8 cellular contexts compared by ENCODE assay signal in the genomic region with DNA sequence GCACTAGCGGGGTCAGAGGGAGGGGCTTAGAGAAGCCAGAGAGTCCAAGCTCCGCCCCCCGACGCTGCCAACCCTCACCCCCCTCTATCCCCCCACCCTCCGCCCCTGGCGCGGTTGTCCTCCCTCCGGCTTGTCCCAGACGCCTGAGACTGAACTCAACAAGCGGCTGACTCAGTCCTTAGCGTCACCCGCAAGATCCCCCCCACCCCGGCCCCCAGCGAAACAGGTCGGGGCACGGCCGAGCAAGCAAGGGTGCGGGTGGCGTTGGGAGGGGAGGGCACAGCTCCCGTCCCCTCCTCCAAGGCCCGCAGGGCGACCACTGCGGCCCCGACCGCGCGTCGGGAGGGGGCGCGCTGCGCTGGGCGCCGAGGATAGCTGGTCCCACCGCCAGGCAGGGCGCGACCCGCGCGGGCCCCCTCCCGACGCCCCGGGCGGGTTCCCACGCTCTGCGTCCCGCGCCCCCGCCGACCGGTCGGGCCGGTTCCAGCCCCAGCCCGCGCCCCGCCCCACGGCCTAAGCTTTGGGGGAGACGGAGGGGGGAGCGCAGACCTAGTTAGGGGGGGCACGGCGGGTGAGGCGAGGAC. TPM values are rescaled to one million over a fixed set of nuclear protein-coding genes. Genes with fewer than 3 reads are reported as not detected.
A peak's percentile ranks its signal among the peaks of the same experiment; 100 is the strongest.
DNase-seq lines count a peak whose midpoint lies in the region; ATAC-seq and TF ChIP-seq lines count a peak whose summit lies in the region.

No MANE protein-coding gene starts in this region.

- DNase-seq in DND-41 (no peak), M059J (ENCODE audit: low read depth) (peak; percentile 62), kidney epithelial cell (ENCODE audit: low read depth) (peak; percentile 14), thyroid gland (peak; percentile 72 to 86)

- intact Hi-C loops in thyroid gland (cut with DNase I): no loop called here

- 0 out of 2 replicates have a peak overlapping the region, but pooled peaks have one; percentile 20 for H3K4me2 ChIP-seq in DND-41 (ENCODE audit: insufficient read depth, low read length)

- peaks cover 40% of the 10 kb centered on the region for H3K4me1 ChIP-seq in DND-41 (ENCODE audit: insufficient read depth, low read length)
- peaks cover 11 to 16% of the 10 kb centered on the region in 2 donors for H3K4me1 ChIP-seq in thyroid gland

- peaks cover 7% of the 10 kb centered on the region for H3K27me3 Mint-ChIP-seq in brain

- TF ChIP-seq POLR2A in thyroid gland (IDR thresholded peaks at IDR 0.05) (no peak), GM18505 (IDR thresholded peaks at IDR 0.05; ENCODE audit: borderline replicate concordance, extremely low read depth, insufficient read depth, insufficient read length) (no peak)

- H3K36me3 Mint-ChIP-seq in brain: peaks cover 15% of the 10 kb centered on the region

- ATAC-seq in DND-41 (ENCODE audit: insufficient read depth, low read depth) (no peak), GM21528 (IDR thresholded peaks at IDR 0.05; ENCODE audit: low FRiP score, unreplicated experiment) (no peak), GM18505 (IDR thresholded peaks at IDR 0.05; ENCODE audit: unreplicated experiment) (no peak), GM21619 (IDR thresholded peaks at IDR 0.05; ENCODE audit: unreplicated experiment) (no peak)

- H3K4me3 ChIP-seq in DND-41 (ENCODE audit: low read depth in 1 of 2, low read length in 2 of 2) (no peak overlapping the region), kidney epithelial cell (ENCODE audit: low read depth, low read length) (peak overlapping the region; percentile 24), thyroid gland (replicated peaks in 1 of 3) (peak overlapping the region in 2 of 3 donors; percentile 17 to 50)

- peaks cover 70% of the 10 kb centered on the region for H3K36me3 ChIP-seq in DND-41 (ENCODE audit: insufficient read depth, low read length)
- H3K36me3 ChIP-seq in kidney epithelial cell (ENCODE audit: control insufficient read depth, insufficient read depth, low read length): no peaks in the 10 kb centered on the region
- H3K36me3 ChIP-seq in thyroid gland: no peaks in the 10 kb centered on the region

- H3K4me1 Mint-ChIP-seq in brain: peaks cover 39% of the 10 kb centered on the region

- H3K27me3 ChIP-seq in DND-41 (ENCODE audit: insufficient read depth, low read length, poor library complexity) (no peaks in the 10 kb centered on the region), kidney epithelial cell (ENCODE audit: control insufficient read depth, insufficient read depth, low read length) (peaks cover 32% of the 10 kb centered on the region), thyroid gland (no peaks in the 10 kb centered on the region)

- H4K20me1 ChIP-seq in DND-41 (ENCODE audit: insufficient read depth, low read length): peaks cover 56% of the 10 kb centered on the region

- H3K27ac ChIP-seq in DND-41 (ENCODE audit: low read length): peak overlapping the region; percentile 27; the same call in 1 of the 2 replicates
- peak overlapping the region; percentile 55 to 71 (median 65) for H3K27ac ChIP-seq in thyroid gland

- no peak for TF ChIP-seq CTCF in DND-41 (IDR thresholded peaks at IDR 0.05; ENCODE audit: borderline replicate concordance, extremely low read depth, low read length, poor library complexity, severe bottlenecking)
- TF ChIP-seq CTCF in brain (conservative IDR thresholded peaks at IDR 0.05): peak; percentile 10 to 22
- TF ChIP-seq CTCF in kidney epithelial cell (IDR thresholded peaks at IDR 0.05; ENCODE audit: insufficient read depth, low read length, poor library complexity, severe bottlenecking): peak; percentile 2
- peak in 3 of 6 experiments; percentile 15 to 22 (median 19) for TF ChIP-seq CTCF in thyroid gland (IDR thresholded peaks at IDR 0.05)

- peak overlapping the region in 3 of 5 experiments; percentile 87 to 88 (median 87) for H3K27ac Mint-ChIP-seq in brain

- H3K4me3 Mint-ChIP-seq in brain: peak overlapping the region; percentile 78 to 84 (median 81)

- H2AFZ ChIP-seq in DND-41 (ENCODE audit: low read depth, low read length): no peak overlapping the region

- H3K9me3 ChIP-seq in DND-41 (ENCODE audit: insufficient read depth, low read length, severe bottlenecking) (no peaks in the 10 kb centered on the region), thyroid gland (no peaks in the 10 kb centered on the region)

- peaks cover 0 to under 1% (median 0%) of the 10 kb centered on the region in 5 experiments for H3K9me3 Mint-ChIP-seq in brain

- H3K9ac ChIP-seq in DND-41 (ENCODE audit: low read depth, low read length): no peak overlapping the region

- H3K79me2 ChIP-seq in DND-41 (ENCODE audit: insufficient read depth, low read length): peaks cover 70% of the 10 kb centered on the region

- WGBS in thyroid gland, 2 donors: 2 to 7% methylated on average over 6 to 14 of the region's 61 CpGs

RNA-seq across cellular contexts. Expression of gene NOTCH3, which starts 5.3 kb away (rescaled TPM):
- total RNA-seq in M059J (2014; rRNA removed; shearing (Covaris generic)): 0.66 and 2.4 TPM in 2 replicates
- polyA plus RNA-seq in brain (ENCODE audit: insufficient read depth, low read depth, low replicate concordance): 23.1 TPM
- total RNA-seq in kidney epithelial cell: 32.8 and 34.0 TPM in 2 replicates
- 10 to 100 TPM; 10.9 to 53.9 (median 20.0) TPM for total RNA-seq in thyroid gland

RNA-seq across cellular contexts. Expression of gene EPHX3, which starts 36.8 kb away (rescaled TPM):
- total RNA-seq in M059J (2014; rRNA removed; shearing (Covaris generic)): not detected in 2 replicates
- not detected for polyA plus RNA-seq in brain (ENCODE audit: insufficient read depth, low read depth, low replicate concordance)
- total RNA-seq in kidney epithelial cell (0.79 and 3.4 TPM in 2 replicates), thyroid gland (1 to 10 TPM in 1 of 4 donors, under 1 TPM in 1, not detected in 2; 0.59 to 1.1 TPM)

Comparison
In these comparisons a context has a peak if more than half of its experiments do, and no peak if none do; other contexts are left out.
1. H3K4me3 ChIP-seq: peak in kidney epithelial cell (single experiment) and thyroid gland (2 of 3); none in DND-41 (0 of 2).